10 cellular contexts compared by ENCODE assay signal in the genomic region with DNA sequence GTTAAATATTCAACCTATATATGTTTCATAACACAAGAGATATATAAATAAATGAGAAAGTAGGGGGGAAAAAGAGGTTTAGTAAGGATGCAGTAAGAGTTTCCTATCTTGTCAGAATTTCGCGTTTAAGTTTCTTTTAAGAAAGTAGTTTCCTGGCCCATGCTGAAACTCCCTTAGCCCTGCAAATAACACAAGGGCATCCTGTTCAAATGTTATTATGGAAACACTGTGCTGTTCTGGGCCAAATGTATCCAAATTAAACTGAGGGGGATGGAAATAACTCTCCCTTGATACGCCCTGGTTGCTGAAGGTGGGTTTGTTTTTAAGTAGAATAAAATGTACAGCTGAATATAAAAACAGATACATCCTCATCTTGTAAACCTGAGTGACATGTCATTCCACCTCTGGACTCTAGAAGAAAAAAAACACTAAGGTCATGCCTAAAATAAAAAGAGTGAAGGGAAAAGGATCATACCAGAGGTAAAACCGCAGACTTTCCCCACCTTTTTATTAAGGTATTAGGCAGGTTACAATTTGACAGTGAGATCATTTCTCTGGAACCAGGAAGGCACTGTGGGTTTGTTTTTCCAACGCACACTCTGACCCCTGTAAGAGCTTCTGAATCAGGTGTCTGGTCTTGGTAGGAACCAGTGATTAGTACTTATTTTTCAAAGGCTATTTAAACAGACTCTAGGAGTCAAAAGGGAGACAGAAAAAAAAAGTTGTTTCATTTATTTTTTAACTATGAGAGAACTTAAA. TPM values are rescaled to one million over a fixed set of nuclear protein-coding genes. Genes with fewer than 3 reads are reported as not detected.
DNase-seq lines count a peak whose midpoint lies in the region; ATAC-seq and TF ChIP-seq lines count a peak whose summit lies in the region.
"Had no signal": no experiment of that assay in that cellular context is flagged by ENCODE, and none has a peak within 500 bp of the region (broad histone marks: within the 10 kb centered on the region; RNA-seq: fewer than 3 reads in every experiment).

No MANE protein-coding gene starts in this region.

- H3K4me3 ChIP-seq in BLaER1 treated with 17β-estradiol and CSF1 and Interleukin-3, amounts not matched to agents 10 nM and 100 nM: peak overlapping the region in 1 of 10 experiments; percentile 12; a peak in 1 of 20 replicates
- no peak overlapping the region for H3K4me3 ChIP-seq in PC-3 (ENCODE audit: low read length)

- H3K4me1 Mint-ChIP-seq in natural killer cell: peaks cover 78 to 87% of the 10 kb centered on the region in 2 donors
- H3K4me1 Mint-ChIP-seq in type B pancreatic cell (ENCODE audit: unreplicated experiment): peaks cover 40% of the 10 kb centered on the region

- H3K9ac ChIP-seq in BLaER1 treated with 17β-estradiol and CSF1 and Interleukin-3, amounts not matched to agents 10 nM and 100 nM: no peak overlapping the region
- no peak overlapping the region for H3K9ac ChIP-seq in PC-3 (ENCODE audit: low read length)

- H3K27me3 Mint-ChIP-seq in natural killer cell (ENCODE audit: low read depth in 2 of 2) (no peaks in the 10 kb centered on the region), type B pancreatic cell (no peaks in the 10 kb centered on the region)

- H2AFZ ChIP-seq in PC-3 (ENCODE audit: low read length): no peak overlapping the region

- H3K79me2 ChIP-seq in PC-3 (ENCODE audit: low read length): no peaks in the 10 kb centered on the region

- no peak for TF ChIP-seq CTCF in natural killer cell (IDR thresholded peaks at IDR 0.05)
- TF ChIP-seq CTCF in type B pancreatic cell (conservative IDR thresholded peaks at IDR 0.05): no peak
- no peak for TF ChIP-seq CTCF in PC-3 (conservative IDR thresholded peaks at IDR 0.05; ENCODE audit: low read depth, low read length)

- H3K4me1 ChIP-seq in BLaER1 treated with 17β-estradiol and CSF1 and Interleukin-3, amounts not matched to agents 10 nM and 100 nM: peaks cover 44 to 88% (median 68%) of the 10 kb centered on the region in 10 experiments
- no peaks in the 10 kb centered on the region for H3K4me1 ChIP-seq in PC-3 (ENCODE audit: insufficient read depth, low read length)

- peaks cover 0 to 6% (median 0%) of the 10 kb centered on the region in 11 experiments; a peak in 3 of 22 replicates for H3K9me3 ChIP-seq in BLaER1 treated with 17β-estradiol and CSF1 and Interleukin-3, amounts not matched to agents 10 nM and 100 nM (replicated peaks in 1 of 11)
- H3K9me3 ChIP-seq in PC-3 (ENCODE audit: low read length): no peaks in the 10 kb centered on the region

- H3F3A ChIP-seq in PC-3 (ENCODE audit: low read length, unreplicated experiment): no peaks in the 10 kb centered on the region

- H3K4me3 Mint-ChIP-seq in natural killer cell: peak overlapping the region; percentile 37
- no peak overlapping the region for H3K4me3 Mint-ChIP-seq in type B pancreatic cell

- POLR2A ChIA-PET in PC-3 (lab: Charles Lee; ENCODE audit: unreplicated experiment): no interaction called here

- H3K27ac ChIP-seq in BLaER1 treated with 17β-estradiol and CSF1 and Interleukin-3, amounts not matched to agents 10 nM and 100 nM: peak overlapping the region in 8 of 11 experiments; percentile 1 to 65 (median 30); a peak in 9 of 22 replicates
- H3K27ac ChIP-seq in PC-3 (ENCODE audit: low read length): no peak overlapping the region

- peak overlapping the region; percentile 87 to 91 for H3K27ac Mint-ChIP-seq in activated naive CD4-positive, alpha-beta T cell treated with anti-CD3 and anti-CD28 coated beads, Interleukin-2, amount 50 U/mL, for 72 hours
- H3K27ac Mint-ChIP-seq in natural killer cell (peak overlapping the region; percentile 70 to 90), type B pancreatic cell (no peak overlapping the region)

- DNase-seq in Caki2 (ENCODE audit: low read depth) (peak; percentile 71), natural killer cell (no peak), GOT3 (lab: John Stamatoyannopoulos, UW) (no peak), type B pancreatic cell (ENCODE audit: extremely low spot score, unreplicated experiment) (no peak), PC-3 (no peak)
- DNase-seq in activated naive CD4-positive, alpha-beta T cell treated with anti-CD3 and anti-CD28 coated beads, Interleukin-2, amount 50 U/mL, for 72 hours (ENCODE audit: low spot score in 2 of 2): no peak
- DNase-seq: dermis blood vessel endothelial cell, NCI-H1105 had no signal

- in situ Hi-C loops in Caki2 (cut with HindIII; ENCODE audit: low pct_unique_long_range_greater_than_20kb, low sequenced_read_pairs): no loop called here

- no TSS peak for BruUV-seq in PC-3 (replicated peaks; lab: Mats Ljungman, UMichigan)

- no peaks in the 10 kb centered on the region for H3K9me2 ChIP-seq in PC-3 (replicated peaks; ENCODE audit: low read length)

- peaks cover 0 to 94% (median 64%) of the 10 kb centered on the region in 11 experiments; a peak in 16 of 22 replicates for H3K36me3 ChIP-seq in BLaER1 treated with 17β-estradiol and CSF1 and Interleukin-3, amounts not matched to agents 10 nM and 100 nM
- H3K36me3 ChIP-seq in PC-3 (ENCODE audit: low read depth, low read length): no peaks in the 10 kb centered on the region

- peak; percentile 49 to 50 for ATAC-seq in activated naive CD4-positive, alpha-beta T cell treated with anti-CD3 and anti-CD28 coated beads, Interleukin-2, amount 50 U/mL, for 72 hours
- ATAC-seq in natural killer cell (no peak), PC-3 (no peak), HG02610 (IDR thresholded peaks at IDR 0.05; ENCODE audit: unreplicated experiment) (no peak)

- CTCF ChIA-PET in PC-3 (lab: Charles Lee): no interaction called here

- peaks cover 0 to 99% (median 40%) of the 10 kb centered on the region in 11 experiments; a peak in 12 of 22 replicates for H4K20me1 ChIP-seq in BLaER1 treated with 17β-estradiol and CSF1 and Interleukin-3, amounts not matched to agents 10 nM and 100 nM
- no peaks in the 10 kb centered on the region for H4K20me1 ChIP-seq in PC-3 (ENCODE audit: low read length)

- peak overlapping the region; percentile 49 to 84 (median 67) for H3K4me2 ChIP-seq in BLaER1 treated with 17β-estradiol and CSF1 and Interleukin-3, amounts not matched to agents 10 nM and 100 nM
- H3K4me2 ChIP-seq in PC-3 (ENCODE audit: low read length): no peak overlapping the region

- no peaks in the 10 kb centered on the region for H3K9me3 Mint-ChIP-seq in activated naive CD4-positive, alpha-beta T cell treated with anti-CD3 and anti-CD28 coated beads, Interleukin-2, amount 50 U/mL, for 72 hours
- H3K9me3 Mint-ChIP-seq in natural killer cell: no peaks in the 10 kb centered on the region
- H3K9me3 Mint-ChIP-seq in type B pancreatic cell: no peaks in the 10 kb centered on the region

- intact Hi-C loops in natural killer cell (cut with micrococcal nuclease): loop anchor here (5.0 kb wide), 1 partner anchor 36 kb away; no protein-coding TSS in a partner anchor
- intact Hi-C loops in PC-3 (cut with micrococcal nuclease): no loop called here

- H3K36me3 Mint-ChIP-seq in activated naive CD4-positive, alpha-beta T cell treated with anti-CD3 and anti-CD28 coated beads, Interleukin-2, amount 50 U/mL, for 72 hours: peaks cover 21 to 55% of the 10 kb centered on the region in 2 donors
- H3K36me3 Mint-ChIP-seq in natural killer cell: no peaks in the 10 kb centered on the region
- peaks cover 18% of the 10 kb centered on the region for H3K36me3 Mint-ChIP-seq in type B pancreatic cell

- no peaks in the 10 kb centered on the region for H3K27me3 ChIP-seq in BLaER1 treated with 17β-estradiol and CSF1 and Interleukin-3, amounts not matched to agents 10 nM and 100 nM
- no peaks in the 10 kb centered on the region for H3K27me3 ChIP-seq in PC-3 (ENCODE audit: low read length)

RNA-seq across cellular contexts. Expression of a gene that starts 16.7 kb away (rescaled TPM):
- total RNA-seq in Caki2 (2014; rRNA removed; shearing (Covaris generic); ENCODE audit: low replicate concordance): 5.1 and 9.1 TPM in 2 replicates
- 10 to 100 TPM; 56.5 to 83.5 TPM for total RNA-seq in activated naive CD4-positive, alpha-beta T cell treated with anti-CD3 and anti-CD28 coated beads, Interleukin-2, amount 50 U/mL, for 72 hours
- total RNA-seq in natural killer cell (10 to 100 TPM; 28.2 to 64.2 (median 33.4) TPM), type B pancreatic cell (ENCODE audit: low replicate concordance) (16.5 and 21.9 TPM in 2 replicates), PC-3 (2014; rRNA removed) (1.3 and 1.5 TPM in 2 replicates)

Comparison
In these comparisons a context has a peak if more than half of its experiments do, and no peak if none do; other contexts are left out.
1. ATAC-seq: peak in activated naive CD4-positive, alpha-beta T cell treated with anti-CD3 and anti-CD28 coated beads, Interleukin-2, amount 50 U/mL, for 72 hours (2 of 2); none in natural killer cell (0 of 3), PC-3 (single experiment) and HG02610 (single experiment).